In genomic region chr22:19706661-19707151, GRCh38 we compare ENCODE assay signal across 27 cellular contexts. TPM values are rescaled to one million over a fixed set of nuclear protein-coding genes. Genes with fewer than 3 reads are reported as not detected.
"Had no signal": no experiment of that assay in that cellular context is flagged by ENCODE, and none has a peak within 500 bp of the region (broad histone marks: within the 10 kb centered on the region; RNA-seq: fewer than 3 reads in every experiment).

No MANE protein-coding gene starts in this region.

- H3K27me3 ChIP-seq: colonic mucosa, gastrocnemius medialis, right lobe of liver, uterus had no signal

- H3K27me3 Mint-ChIP-seq: activated CD4-positive, alpha-beta memory T cell treated with anti-CD3 and anti-CD28 coated beads, Interleukin-2, amount 10 ng/mL, durations not matched to agents 7 days and 5 days; activated CD8-positive, alpha-beta memory T cell treated with anti-CD3 and anti-CD28 coated beads, Interleukin-2, amount 10 ng/mL, durations not matched to agents 7 days and 5 days had no signal

- H3K27ac ChIP-seq: brain microvascular endothelial cell, colonic mucosa, gastrocnemius medialis, heart left ventricle, left ventricle myocardium inferior, psoas muscle, right lobe of liver, thoracic aorta, uterus had no signal

- H3K4me3 Mint-ChIP-seq: activated CD4-positive, alpha-beta memory T cell treated with anti-CD3 and anti-CD28 coated beads, Interleukin-2, amount 10 ng/mL, durations not matched to agents 7 days and 5 days; activated CD8-positive, alpha-beta memory T cell treated with anti-CD3 and anti-CD28 coated beads, Interleukin-2, amount 10 ng/mL, durations not matched to agents 7 days and 5 days; activated naive CD8-positive, alpha-beta T cell treated with anti-CD3 and anti-CD28 coated beads, Interleukin-2, amount 50 U/mL, for 24 hours; naive B cell; neural crest cell; stimulated activated effector memory CD8-positive, alpha-beta T cell treated with anti-CD3 and anti-CD28 coated beads, Interleukin-12 subunit alpha, Interleukin-12 subunit beta, amount 100 ng/mL, for 72 hours had no signal

- H3K9me3 ChIP-seq: colonic mucosa, gastrocnemius medialis, heart left ventricle, left ventricle myocardium inferior, mucosa of descending colon, psoas muscle, right lobe of liver, thoracic aorta, uterus had no signal

- H3K4me3 ChIP-seq: colonic mucosa, gastrocnemius medialis, heart left ventricle, left ventricle myocardium inferior, mucosa of descending colon, psoas muscle, right lobe of liver, smooth muscle cell, thoracic aorta, uterus had no signal

- H3K4me1 Mint-ChIP-seq: activated CD4-positive, alpha-beta memory T cell treated with anti-CD3 and anti-CD28 coated beads, Interleukin-2, amount 10 ng/mL, durations not matched to agents 7 days and 5 days; activated CD8-positive, alpha-beta memory T cell treated with anti-CD3 and anti-CD28 coated beads, Interleukin-2, amount 10 ng/mL, durations not matched to agents 7 days and 5 days; activated naive CD8-positive, alpha-beta T cell treated with anti-CD3 and anti-CD28 coated beads, Interleukin-2, amount 50 U/mL, for 24 hours; naive B cell; stimulated activated effector memory CD8-positive, alpha-beta T cell treated with anti-CD3 and anti-CD28 coated beads, Interleukin-12 subunit alpha, Interleukin-12 subunit beta, amount 100 ng/mL, for 72 hours had no signal

- H3K36me3 Mint-ChIP-seq: activated CD8-positive, alpha-beta memory T cell treated with anti-CD3 and anti-CD28 coated beads, Interleukin-2, amount 10 ng/mL, durations not matched to agents 7 days and 5 days; naive B cell; stimulated activated effector memory CD8-positive, alpha-beta T cell treated with anti-CD3 and anti-CD28 coated beads, Interleukin-12 subunit alpha, Interleukin-12 subunit beta, amount 100 ng/mL, for 72 hours had no signal

- H3K36me3 ChIP-seq: brain microvascular endothelial cell, colonic mucosa, gastrocnemius medialis, heart left ventricle, left ventricle myocardium inferior, right lobe of liver, thoracic aorta, uterus had no signal

- H3K9me3 Mint-ChIP-seq: activated CD4-positive, alpha-beta memory T cell treated with anti-CD3 and anti-CD28 coated beads, Interleukin-2, amount 10 ng/mL, durations not matched to agents 7 days and 5 days; activated naive CD8-positive, alpha-beta T cell treated with anti-CD3 and anti-CD28 coated beads, Interleukin-2, amount 50 U/mL, for 24 hours; naive B cell; neural crest cell; stimulated activated effector memory CD8-positive, alpha-beta T cell treated with anti-CD3 and anti-CD28 coated beads, Interleukin-12 subunit alpha, Interleukin-12 subunit beta, amount 100 ng/mL, for 72 hours had no signal

- H3K27ac Mint-ChIP-seq: activated CD4-positive, alpha-beta memory T cell treated with anti-CD3 and anti-CD28 coated beads, Interleukin-2, amount 10 ng/mL, durations not matched to agents 7 days and 5 days; activated CD8-positive, alpha-beta memory T cell treated with anti-CD3 and anti-CD28 coated beads, Interleukin-2, amount 10 ng/mL, durations not matched to agents 7 days and 5 days; activated naive CD8-positive, alpha-beta T cell treated with anti-CD3 and anti-CD28 coated beads, Interleukin-2, amount 50 U/mL, for 24 hours; naive B cell; stimulated activated effector memory CD8-positive, alpha-beta T cell treated with anti-CD3 and anti-CD28 coated beads, Interleukin-12 subunit alpha, Interleukin-12 subunit beta, amount 100 ng/mL, for 72 hours had no signal

- DNase-seq: activated CD4-positive, alpha-beta memory T cell treated with anti-CD3 and anti-CD28 coated beads, Interleukin-2, amount 10 ng/mL, durations not matched to agents 7 days and 5 days; activated CD4-positive, alpha-beta T cell treated with anti-CD3 and anti-CD28 coated beads for 48 hours; activated CD4-positive, CD25-positive, alpha-beta regulatory T cell; activated CD8-positive, alpha-beta memory T cell treated with anti-CD3 and anti-CD28 coated beads, Interleukin-2, amount 10 ng/mL, durations not matched to agents 7 days and 5 days; activated naive CD4-positive, alpha-beta T cell treated with Interleukin-2 at 50 U/mL for 16 hours; activated naive CD8-positive, alpha-beta T cell treated with anti-CD3 and anti-CD28 coated beads, Interleukin-2, amount 50 U/mL, for 24 hours; anterior cingulate cortex; brain microvascular endothelial cell; central memory CD4-positive, alpha-beta T cell; colonic mucosa; erythroblast; gastrocnemius medialis; left ventricle myocardium inferior; mucosa of descending colon; naive B cell; stimulated activated CD4-positive, alpha-beta T cell treated with anti-CD3 and anti-CD28 coated beads, Interleukin-4, amount 100 ng/mL, for 1 hour; T-helper 1 cell; T-helper 9 cell; uterus had no signal

- H3K4me1 ChIP-seq: colonic mucosa, right lobe of liver had no signal

RNA-seq across cellular contexts. Expression of gene SEPTIN5, which starts 7.6 kb away (rescaled TPM):
- total RNA-seq: activated CD4-positive, alpha-beta memory T cell treated with anti-CD3 and anti-CD28 coated beads, Interleukin-2, amount 10 ng/mL, durations not matched to agents 7 days and 5 days had no signal

RNA-seq across cellular contexts. Expression of gene GP1BB, which starts 16.6 kb away (rescaled TPM):
- total RNA-seq: activated CD4-positive, alpha-beta memory T cell treated with anti-CD3 and anti-CD28 coated beads, Interleukin-2, amount 10 ng/mL, durations not matched to agents 7 days and 5 days; activated CD8-positive, alpha-beta memory T cell treated with anti-CD3 and anti-CD28 coated beads, Interleukin-2, amount 10 ng/mL, durations not matched to agents 7 days and 5 days; left ventricle myocardium inferior had no signal

RNA-seq across cellular contexts. Expression of gene TBX1, which starts 53.9 kb away (rescaled TPM):
- total RNA-seq: activated CD4-positive, alpha-beta memory T cell treated with anti-CD3 and anti-CD28 coated beads, Interleukin-2, amount 10 ng/mL, durations not matched to agents 7 days and 5 days; kidney epithelial cell; neural crest cell; smooth muscle cell had no signal
- polyA plus RNA-seq: smooth muscle cell had no signal
